Comparison of ENCODE assay signal across 23 cellular contexts in the genomic region with DNA sequence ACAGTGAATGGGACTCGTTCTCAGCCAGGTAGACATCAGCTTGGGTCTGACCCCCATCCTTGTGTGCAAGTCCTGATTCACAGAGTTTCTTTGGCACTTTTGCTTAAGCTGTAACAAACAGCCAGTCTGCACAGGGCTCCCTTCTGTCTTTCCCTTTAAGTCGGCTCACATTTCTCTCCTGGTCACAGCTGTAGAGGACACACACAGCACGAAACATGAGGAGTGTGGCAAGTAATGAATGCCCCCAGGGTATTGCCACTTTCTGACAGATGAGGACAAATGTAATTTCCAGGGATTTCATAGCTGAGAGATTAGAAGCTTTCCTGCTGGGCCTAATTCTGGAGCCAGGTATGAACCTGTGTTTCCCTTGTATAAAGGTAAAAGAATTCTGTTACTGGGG.
"Had no signal": no experiment of that assay in that cellular context is flagged by ENCODE, and none has a peak within 500 bp of the region (broad histone marks: within the 10 kb centered on the region; RNA-seq: fewer than 3 reads in every experiment).

No MANE protein-coding gene starts in this region.

- H3K4me3 Mint-ChIP-seq: activated CD4-positive, alpha-beta T cell treated with anti-CD3 and anti-CD28 coated beads, Interleukin-2, amount 10 ng/mL, durations not matched to agents 7 days and 5 days; activated naive CD4-positive, alpha-beta T cell treated with anti-CD3 and anti-CD28 coated beads, Interleukin-2, amount 50 U/mL, for 24 hours; mesothelial cell of epicardium; nephron; stimulated activated effector memory CD8-positive, alpha-beta T cell treated with anti-CD3 and anti-CD28 coated beads, Interleukin-12 subunit alpha, Interleukin-12 subunit beta, amount 100 ng/mL, for 72 hours had no signal

- H3K27me3 ChIP-seq: ascending aorta, breast epithelium, stomach, upper lobe of left lung had no signal

- ATAC-seq: activated CD4-positive, CD25-positive, alpha-beta regulatory T cell treated with anti-CD3 and anti-CD28 coated beads, Interleukin-2, amount 50 U/mL, for 24 hours; left lobe of liver; stimulated activated effector memory CD8-positive, alpha-beta T cell treated with anti-CD3 and anti-CD28 coated beads, Interleukin-12 subunit alpha, Interleukin-12 subunit beta, amount 100 ng/mL, for 72 hours had no signal

- H3K4me3 ChIP-seq: ascending aorta, breast epithelium, sigmoid colon, stomach, upper lobe of left lung had no signal

- H3K27ac Mint-ChIP-seq: activated CD4-positive, alpha-beta T cell treated with anti-CD3 and anti-CD28 coated beads, Interleukin-2, amount 10 ng/mL, durations not matched to agents 7 days and 5 days; activated naive CD4-positive, alpha-beta T cell treated with anti-CD3 and anti-CD28 coated beads, Interleukin-2, amount 50 U/mL, for 24 hours; mesothelial cell of epicardium; stimulated activated effector memory CD8-positive, alpha-beta T cell treated with anti-CD3 and anti-CD28 coated beads, Interleukin-12 subunit alpha, Interleukin-12 subunit beta, amount 100 ng/mL, for 72 hours had no signal

- DNase-seq: activated CD4-positive, alpha-beta T cell treated with anti-CD3 and anti-CD28 coated beads, Interleukin-2, amount 10 ng/mL, durations not matched to agents 7 days and 5 days; activated CD8-positive, alpha-beta memory T cell treated with anti-CD3 and anti-CD28 coated beads for 24 hours; activated CD8-positive, alpha-beta memory T cell treated with anti-CD3 and anti-CD28 coated beads, Interleukin-2, amount 50 U/mL, for 48 hours; activated effector memory CD4-positive, alpha-beta T cell treated with anti-CD3 and anti-CD28 coated beads, Interleukin-2, amount 50 U/mL, for 16 hours; activated T-cell treated with anti-CD3 and anti-CD28 coated beads, Interleukin-2, amount 50 U/mL, for 48 hours; cerebellar nuclear complex; cortex of kidney; erythroblast; hypothalamus; islet precursor cell; nucleus accumbens; sigmoid colon; stimulated activated CD4-positive, alpha-beta T cell treated with anti-CD3 and anti-CD28 coated beads, Interleukin-4, amount 100 ng/mL, for 24 hours; stomach; upper lobe of left lung had no signal

- H3K4me1 Mint-ChIP-seq: activated CD4-positive, alpha-beta T cell treated with anti-CD3 and anti-CD28 coated beads, Interleukin-2, amount 10 ng/mL, durations not matched to agents 7 days and 5 days; activated naive CD4-positive, alpha-beta T cell treated with anti-CD3 and anti-CD28 coated beads, Interleukin-2, amount 50 U/mL, for 24 hours; stimulated activated effector memory CD8-positive, alpha-beta T cell treated with anti-CD3 and anti-CD28 coated beads, Interleukin-12 subunit alpha, Interleukin-12 subunit beta, amount 100 ng/mL, for 72 hours had no signal

- H3K27ac ChIP-seq: ascending aorta, breast epithelium, sigmoid colon, stomach, upper lobe of left lung had no signal

- H3K9me3 Mint-ChIP-seq: activated CD4-positive, alpha-beta T cell treated with anti-CD3 and anti-CD28 coated beads, Interleukin-2, amount 10 ng/mL, durations not matched to agents 7 days and 5 days; activated naive CD4-positive, alpha-beta T cell treated with anti-CD3 and anti-CD28 coated beads, Interleukin-2, amount 50 U/mL, for 24 hours; mesothelial cell of epicardium; nephron; stimulated activated effector memory CD8-positive, alpha-beta T cell treated with anti-CD3 and anti-CD28 coated beads, Interleukin-12 subunit alpha, Interleukin-12 subunit beta, amount 100 ng/mL, for 72 hours had no signal

- H3K27me3 Mint-ChIP-seq: activated CD4-positive, alpha-beta T cell treated with anti-CD3 and anti-CD28 coated beads, Interleukin-2, amount 10 ng/mL, durations not matched to agents 7 days and 5 days had no signal

- H3K36me3 Mint-ChIP-seq: activated naive CD4-positive, alpha-beta T cell treated with anti-CD3 and anti-CD28 coated beads, Interleukin-2, amount 50 U/mL, for 24 hours; mesothelial cell of epicardium; stimulated activated effector memory CD8-positive, alpha-beta T cell treated with anti-CD3 and anti-CD28 coated beads, Interleukin-12 subunit alpha, Interleukin-12 subunit beta, amount 100 ng/mL, for 72 hours had no signal

- H3K36me3 ChIP-seq: ascending aorta, breast epithelium, sigmoid colon, stomach, upper lobe of left lung had no signal

- H3K4me1 ChIP-seq: ascending aorta, breast epithelium, stomach, upper lobe of left lung had no signal

- H3K9me3 ChIP-seq: ascending aorta, breast epithelium, sigmoid colon, stomach, upper lobe of left lung had no signal
